ENCODE assay signal across 9 cellular contexts in genomic region chr11:133945087-133945974, GRCh38. TPM values are rescaled to one million over a fixed set of nuclear protein-coding genes. Genes with fewer than 3 reads are reported as not detected.
DNase-seq lines count a peak whose midpoint lies in the region; ATAC-seq and TF ChIP-seq lines count a peak whose summit lies in the region.
"Had no signal": no experiment of that assay in that cellular context is flagged by ENCODE, and none has a peak within 500 bp of the region (broad histone marks: within the 10 kb centered on the region; RNA-seq: fewer than 3 reads in every experiment).

No MANE protein-coding gene starts in this region.

- POLR2A ChIA-PET in CD4-positive, alpha-beta memory T cell (lab: Charles Lee; ENCODE audit: partially characterized antibody) = interaction anchor here (1.1 to 6.8 kb wide), 7 partner anchors 12 to 279 kb away, joined by 3 to 100 read pairs (median 5); partner anchors contain the start of genes IGSF9B, NCAPD3 and VPS26B

- no peak for TF ChIP-seq POLR2A in body of pancreas (IDR thresholded peaks at IDR 0.05)

- peaks cover 0 to 10% of the 10 kb centered on the region in 2 donors for H3K27me3 Mint-ChIP-seq in CD4-positive, alpha-beta memory T cell
- H3K27me3 Mint-ChIP-seq in progenitor cell of endocrine pancreas = peaks cover 32% of the 10 kb centered on the region

- CTCF ChIA-PET in CD4-positive, alpha-beta memory T cell (lab: Charles Lee; ENCODE audit: partially characterized antibody) = interaction anchor here (1.1 to 3.2 kb wide), 5 partner anchors 14 to 105 kb away, joined by 3 to 36 read pairs (median 9); no protein-coding TSS in a partner anchor

- no peak for TF ChIP-seq CTCF in body of pancreas (IDR thresholded peaks at IDR 0.05)
- TF ChIP-seq CTCF in progenitor cell of endocrine pancreas (IDR thresholded peaks at IDR 0.05; ENCODE audit: unreplicated experiment) = no peak

- peak overlapping the region; percentile 71 for H3K27ac ChIP-seq in CD4-positive, alpha-beta memory T cell (ENCODE audit: low read depth, low read length)
- H3K27ac ChIP-seq in body of pancreas = no peak overlapping the region

- intact Hi-C loops in CD4-positive, alpha-beta memory T cell (cut with micrococcal nuclease) = loop anchor here (1.0 to 5.0 kb wide), 7 partner anchors 12 to 280 kb away; partner anchors contain the start of gene JAM3
- intact Hi-C loops in body of pancreas (cut with DNase I) = no loop called here

- no peaks in the 10 kb centered on the region for H3K36me3 ChIP-seq in CD4-positive, alpha-beta memory T cell (ENCODE audit: insufficient read depth, low read length)
- H3K36me3 ChIP-seq in body of pancreas (replicated peaks in 1 of 2; ENCODE audit: insufficient read depth in 1 of 2, low read depth in 2 of 2) = no peaks in the 10 kb centered on the region

- H3K27me3 ChIP-seq in CD4-positive, alpha-beta memory T cell (ENCODE audit: insufficient read depth, low read length) = no peaks in the 10 kb centered on the region
- H3K27me3 ChIP-seq in body of pancreas = no peaks in the 10 kb centered on the region

- peaks cover 70% of the 10 kb centered on the region for H3K4me1 ChIP-seq in CD4-positive, alpha-beta memory T cell (ENCODE audit: insufficient read depth, low read length)
- no peaks in the 10 kb centered on the region for H3K4me1 ChIP-seq in body of pancreas

- H3K36me3 Mint-ChIP-seq in CD4-positive, alpha-beta memory T cell = peaks cover 12 to 18% of the 10 kb centered on the region in 2 donors
- H3K36me3 Mint-ChIP-seq in progenitor cell of endocrine pancreas (ENCODE audit: insufficient read depth) = peaks cover 2% of the 10 kb centered on the region

- ATAC-seq in body of pancreas (peak; percentile 35), GM19463 (IDR thresholded peaks at IDR 0.05; ENCODE audit: unreplicated experiment) (no peak), HG03280 (IDR thresholded peaks at IDR 0.05; ENCODE audit: unreplicated experiment) (no peak)

- peak overlapping the region; percentile 94 to 100 (median 98) for H3K27ac Mint-ChIP-seq in CD4-positive, alpha-beta memory T cell
- H3K27ac Mint-ChIP-seq in progenitor cell of endocrine pancreas = peak overlapping the region; percentile 35

- no peaks in the 10 kb centered on the region for H3K9me3 ChIP-seq in CD4-positive, alpha-beta memory T cell (ENCODE audit: control insufficient read depth in 1 of 2, low read length in 2 of 2)
- no peaks in the 10 kb centered on the region for H3K9me3 ChIP-seq in body of pancreas

- peak; percentile 87 to 95 (median 90) for DNase-seq in CD4-positive, alpha-beta memory T cell
- DNase-seq in UCSD-AML1 (lab: John Stamatoyannopoulos, UW; ENCODE audit: unreplicated experiment) = peak; percentile 45
- no peak for DNase-seq in body of pancreas
- DNase-seq in progenitor cell of endocrine pancreas (ENCODE audit: low spot score, unreplicated experiment) = no peak
- no peak for DNase-seq in HuH-7.5 (ENCODE audit: low spot score)
- DNase-seq in NCI-H1105 (lab: John Stamatoyannopoulos, UW) = no peak

- peaks cover 43 to 84% (median 66%) of the 10 kb centered on the region in 4 donors for H3K4me1 Mint-ChIP-seq in CD4-positive, alpha-beta memory T cell
- H3K4me1 Mint-ChIP-seq in progenitor cell of endocrine pancreas (ENCODE audit: low read depth) = peaks cover 4% of the 10 kb centered on the region

- peak overlapping the region; percentile 83 to 93 (median 85) for H3K4me3 Mint-ChIP-seq in CD4-positive, alpha-beta memory T cell
- H3K4me3 Mint-ChIP-seq in progenitor cell of endocrine pancreas (ENCODE audit: low read depth) = no peak overlapping the region

- peak overlapping the region; percentile 34 to 69 for H3K4me3 ChIP-seq in CD4-positive, alpha-beta memory T cell (ENCODE audit: low read length in 2 of 2)
- no peak overlapping the region for H3K4me3 ChIP-seq in body of pancreas
- H3K4me3 ChIP-seq: lung had no signal

- WGBS in body of pancreas, 2 donors = 61% methylated on average over 27 of the region's 27 CpGs

- no peaks in the 10 kb centered on the region for H3K9me3 Mint-ChIP-seq in CD4-positive, alpha-beta memory T cell
- peaks cover 3% of the 10 kb centered on the region for H3K9me3 Mint-ChIP-seq in progenitor cell of endocrine pancreas (ENCODE audit: low read depth)

RNA-seq across cellular contexts. Expression of gene IGSF9B, which starts 11.4 kb away (rescaled TPM):
- 10 to 100 TPM; 36.0 to 38.6 TPM for total RNA-seq in CD4-positive, alpha-beta memory T cell
- 1 to 10 TPM in 1 of 2 donors, under 1 TPM in 1; 0.59 to 2.5 TPM for polyA plus RNA-seq in CD4-positive, alpha-beta memory T cell
- total RNA-seq in body of pancreas = 1 to 10 TPM; 1.6 to 3.3 TPM
- total RNA-seq in progenitor cell of endocrine pancreas = 7.8 and 9.4 TPM in 2 replicates

Comparison
In these comparisons a context has a peak if more than half of its experiments do, and no peak if none do; other contexts are left out.
1. DNase-seq: peak in CD4-positive, alpha-beta memory T cell (5 of 5) and UCSD-AML1 (single experiment); none in body of pancreas (0 of 4), progenitor cell of endocrine pancreas (single experiment), HuH-7.5 (single experiment) and NCI-H1105 (single experiment).
2. H3K4me3 ChIP-seq: peak in CD4-positive, alpha-beta memory T cell (2 of 2); none in body of pancreas (0 of 2).